ENCODE assay signal across 8 cellular contexts in genomic region chr12:113184900-113185179, GRCh38. TPM values are rescaled to one million over a fixed set of nuclear protein-coding genes. Genes with fewer than 3 reads are reported as not detected.
DNase-seq lines count a peak whose midpoint lies in the region; ATAC-seq, FAIRE-seq and TF ChIP-seq lines count a peak whose summit lies in the region.

No MANE protein-coding gene starts in this region.

- TF ChIP-seq RAD21 in HepG2 (CRISPR knock-in tag; IDR thresholded peaks at IDR 0.05): no peak

- H3K36me3 Mint-ChIP-seq in activated CD4-positive, alpha-beta T cell treated with anti-CD3 and anti-CD28 coated beads, Interleukin-2, amount 10 ng/mL, durations not matched to agents 7 days and 5 days (ENCODE audit: low read depth): peaks cover 29% of the 10 kb centered on the region

- 0% methylated on average over 3 of the region's 20 CpGs for WGBS in HepG2 (ENCODE audit: low lambda C conversion rate)

- TF ChIP-seq POLR2A in HepG2 (IDR thresholded peaks at IDR 0.05; ENCODE audit: insufficient read depth in 1 of 2, low read depth in 2 of 2, low read length in 2 of 2): peak in 1 of 2 experiments; percentile 51; a peak in 1 of 4 replicates

- TF ChIP-seq CTCF in HepG2 (CRISPR knock-in tag; IDR thresholded peaks at IDR 0.05): no peak

- peak overlapping the region; percentile 97 for H3K4me3 Mint-ChIP-seq in activated CD4-positive, alpha-beta T cell treated with anti-CD3 and anti-CD28 coated beads, Interleukin-2, amount 10 ng/mL, durations not matched to agents 7 days and 5 days

- TF ChIP-seq EP300 in HepG2 (IDR thresholded peaks at IDR 0.05; ENCODE audit: low read depth in 2 of 2, low read length in 2 of 2): no peak
- no peak for TF ChIP-seq EP300 in HepG2 (CRISPR knock-in tag; IDR thresholded peaks at IDR 0.05; ENCODE audit: borderline replicate concordance)

- intact Hi-C loops in HepG2 (cut with micrococcal nuclease; ENCODE audit: unreplicated experiment): loop anchor here (1.0 kb wide), 1 partner anchor 36 kb away; the partner anchor contains the start of gene TPCN1

- H3K27ac ChIP-seq in HepG2 (ENCODE audit: extremely low read length, insufficient read depth, low read length): peak overlapping the region; percentile 93

- no peaks in the 10 kb centered on the region for H3K9me3 Mint-ChIP-seq in activated CD4-positive, alpha-beta T cell treated with anti-CD3 and anti-CD28 coated beads, Interleukin-2, amount 10 ng/mL, durations not matched to agents 7 days and 5 days

- H3K9me3 ChIP-seq in HepG2 (ENCODE audit: low read length): no peaks in the 10 kb centered on the region

- DNase-seq in Ammon's horn (ENCODE audit: low spot score) (peak; percentile 91), NCI-H526 treated with DMSO at 0.1 percent for 48 hours (lab: John Stamatoyannopoulos, UW) (peak; percentile 55), dedifferentiated amniotic fluid mesenchymal stem cell (ENCODE audit: extremely low spot score) (peak; percentile 88), HepG2 (ENCODE audit: low spot score) (peak; percentile 84)
- DNase-seq in activated CD4-positive, alpha-beta T cell treated with anti-CD3 and anti-CD28 coated beads, Interleukin-2, amount 10 ng/mL, durations not matched to agents 7 days and 5 days: peak; percentile 91
- peak; percentile 78 to 81 for DNase-seq in stimulated activated CD4-positive, alpha-beta T cell treated with anti-CD3 and anti-CD28 coated beads, Interleukin-2, amount 100 ng/mL, for 48 hours

- H3K27me3 Mint-ChIP-seq in activated CD4-positive, alpha-beta T cell treated with anti-CD3 and anti-CD28 coated beads, Interleukin-2, amount 10 ng/mL, durations not matched to agents 7 days and 5 days: no peaks in the 10 kb centered on the region

- peak; percentile 63 for FAIRE-seq in HepG2 (lab: Jason Lieb, UNC)

- H3K9ac ChIP-seq in HepG2 (ENCODE audit: insufficient read depth, low read depth, low read length): peak overlapping the region; percentile 98

- ATAC-seq in GM19043 (IDR thresholded peaks at IDR 0.05; ENCODE audit: low read depth, unreplicated experiment) (peak; percentile 74), HG03378 (IDR thresholded peaks at IDR 0.05; ENCODE audit: unreplicated experiment) (peak; percentile 70), HepG2 (peak; percentile 88)

- peak overlapping the region; percentile 80 for H3K4me2 ChIP-seq in HepG2 (ENCODE audit: low read depth, low read length)

- no peaks in the 10 kb centered on the region; the same call in 1 of the 2 replicates for H4K20me1 ChIP-seq in HepG2 (ENCODE audit: insufficient read depth, low read length)

- H3K27ac Mint-ChIP-seq in activated CD4-positive, alpha-beta T cell treated with anti-CD3 and anti-CD28 coated beads, Interleukin-2, amount 10 ng/mL, durations not matched to agents 7 days and 5 days: peak overlapping the region; percentile 97

- peaks cover 34% of the 10 kb centered on the region for H3K4me1 ChIP-seq in HepG2 (ENCODE audit: insufficient read depth, low read length)

- peaks cover 50% of the 10 kb centered on the region for H3K79me2 ChIP-seq in HepG2 (ENCODE audit: insufficient read depth, low read length)

- CTCF ChIA-PET in activated CD4-positive, alpha-beta T cell treated with anti-CD3 and anti-CD28 coated beads, Interleukin-2, amount 10 ng/mL, durations not matched to agents 7 days and 5 days (lab: Charles Lee): interaction anchor here (0.6 to 3.0 kb wide), 4 partner anchors 10 to 124 kb away, joined by 3 to 16 read pairs (median 4); no protein-coding TSS in a partner anchor
- CTCF ChIA-PET in HepG2 (lab: Yijun Ruan, JAX; ENCODE audit: low intra/inter-chr PET ratio, low total read pairs): no interaction called here

- H2AFZ ChIP-seq in HepG2 (ENCODE audit: low read length): no peak overlapping the region

- H3K4me3 ChIP-seq in HepG2 (replicated peaks in 1 of 3; ENCODE audit: insufficient read depth in 1 of 3, low read depth in 2 of 3, low read length in 3 of 3): peak overlapping the region; percentile 70 to 96 (median 86)

- TSS peak; percentile 73 for BruUV-seq in HepG2 (replicated peaks; lab: Mats Ljungman, UMichigan)

- POLR2A ChIA-PET in activated CD4-positive, alpha-beta T cell treated with anti-CD3 and anti-CD28 coated beads, Interleukin-2, amount 10 ng/mL, durations not matched to agents 7 days and 5 days (lab: Charles Lee): no interaction called here
- POLR2A ChIA-PET in HepG2 (lab: Yijun Ruan, JAX): interaction anchor here (0.7 to 2.5 kb wide), 16 partner anchors 9 to 150 kb away, joined by 3 to 14 read pairs (median 5); partner anchors contain the start of genes CFAP73, SLC8B1 and TPCN1

- peaks cover 11 to 28% of the 10 kb centered on the region in 2 experiments; a peak in 4 of 5 replicates for H3K36me3 ChIP-seq in HepG2 (replicated peaks in 1 of 2; ENCODE audit: control insufficient read depth in 1 of 2, insufficient read depth in 2 of 2, low read length in 2 of 2)

- peaks cover 41% of the 10 kb centered on the region for H3K4me1 Mint-ChIP-seq in activated CD4-positive, alpha-beta T cell treated with anti-CD3 and anti-CD28 coated beads, Interleukin-2, amount 10 ng/mL, durations not matched to agents 7 days and 5 days

- in situ Hi-C loops in HepG2 (cut with HindIII; ENCODE audit: extremely low pct_ligation_motif_present, low pct_unique_long_range_greater_than_20kb): no loop called here

- H3K27me3 ChIP-seq in HepG2 (ENCODE audit: control insufficient read depth in 1 of 2, insufficient read depth in 2 of 2, low read length in 2 of 2): no peaks in the 10 kb centered on the region

RNA-seq across cellular contexts. Expression of gene DDX54, which starts 0.4 kb away (rescaled TPM):
- total RNA-seq in activated CD4-positive, alpha-beta T cell treated with anti-CD3 and anti-CD28 coated beads, Interleukin-2, amount 10 ng/mL, durations not matched to agents 7 days and 5 days: 10 to 100 TPM; 65.6 to 72.0 TPM
- 45.1 and 59.7 TPM in 2 replicates for total RNA-seq in HepG2 (2016; rRNA removed; fragmentation: Illumina TruSeq; extraction: Trizol)
- total RNA-seq in HepG2 (2016; cell fraction: cytosol; rRNA removed; fragmentation: Illumina TruSeq; extraction: Trizol; ENCODE audit: low read depth): 5.0 and 6.8 TPM in 2 replicates
- 44.2 and 60.5 TPM in 2 replicates for total RNA-seq in HepG2 (2016; cell fraction: insoluble cytoplasmic fraction; rRNA removed; fragmentation: Illumina TruSeq; extraction: Trizol)
- total RNA-seq in HepG2 (2016; cell fraction: membrane; rRNA removed; fragmentation: Illumina TruSeq; extraction: Trizol): 15.7 and 17.4 TPM in 2 replicates
- 30.5 and 38.6 TPM in 2 replicates for total RNA-seq in HepG2 (2016; cell fraction: nucleus; rRNA removed; fragmentation: Illumina TruSeq; extraction: Trizol)
- polyA plus RNA-seq in HepG2 (2011; rRNA removed): 51.3 and 61.1 TPM in 2 replicates
- polyA plus RNA-seq in HepG2 (2011; cell fraction: cytosol; rRNA removed): 33.9 and 54.0 TPM in 2 replicates
- polyA plus RNA-seq in HepG2 (2011; cell fraction: nucleus; rRNA removed): 56.0 and 66.1 TPM in 2 replicates
- 29.2 and 33.1 TPM in 2 replicates for polyA plus RNA-seq in HepG2 (2012)
- 4.2 and 4.5 TPM in 2 replicates for polyA plus RNA-seq in HepG2 (2016; cell fraction: cytosol; fragmentation: Illumina TruSeq; extraction: Trizol; ENCODE audit: low read depth)
- polyA plus RNA-seq in HepG2 (2016; cell fraction: insoluble cytoplasmic fraction; fragmentation: Illumina TruSeq; extraction: Trizol; ENCODE audit: low read depth): 61.6 and 69.4 TPM in 2 replicates
- 8.9 and 13.8 TPM in 2 replicates for polyA plus RNA-seq in HepG2 (2016; cell fraction: membrane; fragmentation: Illumina TruSeq; extraction: Trizol; ENCODE audit: low read depth)
- 93.7 and 96.2 TPM in 2 replicates for polyA plus RNA-seq in HepG2 (2016; cell fraction: nucleus; fragmentation: Illumina TruSeq; extraction: Trizol; ENCODE audit: insufficient read depth, low read depth)
- 67.7 and 93.0 TPM in 2 replicates for polyA minus RNA-seq in HepG2 (2011; rRNA and poly(A)+ RNA removed; ENCODE audit: low replicate concordance)
- polyA minus RNA-seq in HepG2 (2011; cell fraction: cytosol; rRNA and poly(A)+ RNA removed): 23.5 and 27.4 TPM in 2 replicates
- 26.4 and 35.3 TPM in 2 replicates for polyA minus RNA-seq in HepG2 (2011; cell fraction: nucleus; rRNA and poly(A)+ RNA removed)

RNA-seq across cellular contexts. Expression of gene RITA1, which starts 0.7 kb away (rescaled TPM):
- total RNA-seq in activated CD4-positive, alpha-beta T cell treated with anti-CD3 and anti-CD28 coated beads, Interleukin-2, amount 10 ng/mL, durations not matched to agents 7 days and 5 days: 10 to 100 TPM; 17.0 to 18.0 TPM
- total RNA-seq in HepG2 (2016; rRNA removed; fragmentation: Illumina TruSeq; extraction: Trizol): 28.1 and 28.9 TPM in 2 replicates
- 34.7 and 44.4 TPM in 2 replicates for total RNA-seq in HepG2 (2016; cell fraction: cytosol; rRNA removed; fragmentation: Illumina TruSeq; extraction: Trizol; ENCODE audit: low read depth)
- 25.7 and 31.1 TPM in 2 replicates for total RNA-seq in HepG2 (2016; cell fraction: insoluble cytoplasmic fraction; rRNA removed; fragmentation: Illumina TruSeq; extraction: Trizol)
- total RNA-seq in HepG2 (2016; cell fraction: membrane; rRNA removed; fragmentation: Illumina TruSeq; extraction: Trizol): 58.4 and 67.9 TPM in 2 replicates
- 16.2 and 17.8 TPM in 2 replicates for total RNA-seq in HepG2 (2016; cell fraction: nucleus; rRNA removed; fragmentation: Illumina TruSeq; extraction: Trizol)
- 12.4 and 14.3 TPM in 2 replicates for polyA plus RNA-seq in HepG2 (2011; rRNA removed)
- polyA plus RNA-seq in HepG2 (2011; cell fraction: cytosol; rRNA removed): 13.8 and 16.3 TPM in 2 replicates
- 8.9 and 10.1 TPM in 2 replicates for polyA plus RNA-seq in HepG2 (2011; cell fraction: nucleus; rRNA removed)
- 8.6 and 10.6 TPM in 2 replicates for polyA plus RNA-seq in HepG2 (2012)
- 48.9 and 64.2 TPM in 2 replicates for polyA plus RNA-seq in HepG2 (2016; cell fraction: cytosol; fragmentation: Illumina TruSeq; extraction: Trizol; ENCODE audit: low read depth)
- polyA plus RNA-seq in HepG2 (2016; cell fraction: insoluble cytoplasmic fraction; fragmentation: Illumina TruSeq; extraction: Trizol; ENCODE audit: low read depth): 35.7 and 37.7 TPM in 2 replicates
- 64.3 and 73.8 TPM in 2 replicates for polyA plus RNA-seq in HepG2 (2016; cell fraction: membrane; fragmentation: Illumina TruSeq; extraction: Trizol; ENCODE audit: low read depth)
- 21.0 and 24.3 TPM in 2 replicates for polyA plus RNA-seq in HepG2 (2016; cell fraction: nucleus; fragmentation: Illumina TruSeq; extraction: Trizol; ENCODE audit: insufficient read depth, low read depth)
- 12.2 and 25.5 TPM in 2 replicates for polyA minus RNA-seq in HepG2 (2011; rRNA and poly(A)+ RNA removed; ENCODE audit: low replicate concordance)
- 6.2 and 7.6 TPM in 2 replicates for polyA minus RNA-seq in HepG2 (2011; cell fraction: cytosol; rRNA and poly(A)+ RNA removed)
- 11.1 and 14.5 TPM in 2 replicates for polyA minus RNA-seq in HepG2 (2011; cell fraction: nucleus; rRNA and poly(A)+ RNA removed)

RNA-seq across cellular contexts. Expression of gene CFAP73, which starts 35.3 kb away (rescaled TPM):
- total RNA-seq in activated CD4-positive, alpha-beta T cell treated with anti-CD3 and anti-CD28 coated beads, Interleukin-2, amount 10 ng/mL, durations not matched to agents 7 days and 5 days: under 1 TPM; 0.37 to 0.42 TPM
- total RNA-seq in HepG2 (2016; rRNA removed; fragmentation: Illumina TruSeq; extraction: Trizol): not detected in 2 replicates
- total RNA-seq in HepG2 (2016; cell fraction: cytosol; rRNA removed; fragmentation: Illumina TruSeq; extraction: Trizol; ENCODE audit: low read depth): not detected in 2 replicates
- not detected in 2 replicates for total RNA-seq in HepG2 (2016; cell fraction: insoluble cytoplasmic fraction; rRNA removed; fragmentation: Illumina TruSeq; extraction: Trizol)
- not detected in 2 replicates for total RNA-seq in HepG2 (2016; cell fraction: membrane; rRNA removed; fragmentation: Illumina TruSeq; extraction: Trizol)
- total RNA-seq in HepG2 (2016; cell fraction: nucleus; rRNA removed; fragmentation: Illumina TruSeq; extraction: Trizol): not detected in 2 replicates
- polyA plus RNA-seq in HepG2 (2011; rRNA removed): not detected in 2 replicates
- polyA plus RNA-seq in HepG2 (2011; cell fraction: cytosol; rRNA removed): not detected in 2 replicates
- not detected in 2 replicates for polyA plus RNA-seq in HepG2 (2011; cell fraction: nucleus; rRNA removed)
- polyA plus RNA-seq in HepG2 (2012): not detected in 2 replicates
- not detected in 2 replicates for polyA plus RNA-seq in HepG2 (2016; cell fraction: cytosol; fragmentation: Illumina TruSeq; extraction: Trizol; ENCODE audit: low read depth)
- polyA plus RNA-seq in HepG2 (2016; cell fraction: insoluble cytoplasmic fraction; fragmentation: Illumina TruSeq; extraction: Trizol; ENCODE audit: low read depth): not detected in 2 replicates
- not detected in 2 replicates for polyA plus RNA-seq in HepG2 (2016; cell fraction: membrane; fragmentation: Illumina TruSeq; extraction: Trizol; ENCODE audit: low read depth)
- not detected in 2 replicates for polyA plus RNA-seq in HepG2 (2016; cell fraction: nucleus; fragmentation: Illumina TruSeq; extraction: Trizol; ENCODE audit: insufficient read depth, low read depth)
- polyA minus RNA-seq in HepG2 (2011; rRNA and poly(A)+ RNA removed; ENCODE audit: low replicate concordance): not detected in 2 replicates
- not detected in 2 replicates for polyA minus RNA-seq in HepG2 (2011; cell fraction: cytosol; rRNA and poly(A)+ RNA removed)
- polyA minus RNA-seq in HepG2 (2011; cell fraction: nucleus; rRNA and poly(A)+ RNA removed): not detected in 2 replicates

RNA-seq across cellular contexts. Expression of gene TPCN1, which starts 36.4 kb away (rescaled TPM):
- total RNA-seq in activated CD4-positive, alpha-beta T cell treated with anti-CD3 and anti-CD28 coated beads, Interleukin-2, amount 10 ng/mL, durations not matched to agents 7 days and 5 days: 10 to 100 TPM; 18.6 to 20.9 TPM
- total RNA-seq in HepG2 (2016; rRNA removed; fragmentation: Illumina TruSeq; extraction: Trizol): 3.8 and 8.0 TPM in 2 replicates
- total RNA-seq in HepG2 (2016; cell fraction: cytosol; rRNA removed; fragmentation: Illumina TruSeq; extraction: Trizol; ENCODE audit: low read depth): 4.4 and 4.6 TPM in 2 replicates
- 3.0 and 10.0 TPM in 2 replicates for total RNA-seq in HepG2 (2016; cell fraction: insoluble cytoplasmic fraction; rRNA removed; fragmentation: Illumina TruSeq; extraction: Trizol)
- 4.2 and 4.5 TPM in 2 replicates for total RNA-seq in HepG2 (2016; cell fraction: membrane; rRNA removed; fragmentation: Illumina TruSeq; extraction: Trizol)
- total RNA-seq in HepG2 (2016; cell fraction: nucleus; rRNA removed; fragmentation: Illumina TruSeq; extraction: Trizol): 12.3 and 15.7 TPM in 2 replicates
- polyA plus RNA-seq in HepG2 (2011; rRNA removed): 26.8 and 33.5 TPM in 2 replicates
- 10.3 and 10.4 TPM in 2 replicates for polyA plus RNA-seq in HepG2 (2011; cell fraction: cytosol; rRNA removed)
- 183 and 201 TPM in 2 replicates for polyA plus RNA-seq in HepG2 (2011; cell fraction: nucleus; rRNA removed)
- 18.0 and 21.8 TPM in 2 replicates for polyA plus RNA-seq in HepG2 (2012)
- polyA plus RNA-seq in HepG2 (2016; cell fraction: cytosol; fragmentation: Illumina TruSeq; extraction: Trizol; ENCODE audit: low read depth): 0.84 and 1.4 TPM in 2 replicates
- 3.5 and 4.1 TPM in 2 replicates for polyA plus RNA-seq in HepG2 (2016; cell fraction: insoluble cytoplasmic fraction; fragmentation: Illumina TruSeq; extraction: Trizol; ENCODE audit: low read depth)
- 2.5 and 2.8 TPM in 2 replicates for polyA plus RNA-seq in HepG2 (2016; cell fraction: membrane; fragmentation: Illumina TruSeq; extraction: Trizol; ENCODE audit: low read depth)
- 42.1 and 42.8 TPM in 2 replicates for polyA plus RNA-seq in HepG2 (2016; cell fraction: nucleus; fragmentation: Illumina TruSeq; extraction: Trizol; ENCODE audit: insufficient read depth, low read depth)
- 40.0 and 48.9 TPM in 2 replicates for polyA minus RNA-seq in HepG2 (2011; rRNA and poly(A)+ RNA removed; ENCODE audit: low replicate concordance)
- 7.3 and 9.8 TPM in 2 replicates for polyA minus RNA-seq in HepG2 (2011; cell fraction: cytosol; rRNA and poly(A)+ RNA removed)
- polyA minus RNA-seq in HepG2 (2011; cell fraction: nucleus; rRNA and poly(A)+ RNA removed): 45.8 and 47.1 TPM in 2 replicates

RNA-seq across cellular contexts. Expression of gene RASAL1, which starts 49.3 kb away (rescaled TPM):
- under 1 TPM; 0.20 to 0.40 TPM for total RNA-seq in activated CD4-positive, alpha-beta T cell treated with anti-CD3 and anti-CD28 coated beads, Interleukin-2, amount 10 ng/mL, durations not matched to agents 7 days and 5 days
- total RNA-seq in HepG2 (2016; rRNA removed; fragmentation: Illumina TruSeq; extraction: Trizol): not detected in 2 replicates
- 0.18 TPM in 1 of 2 replicates, not detected in the other for total RNA-seq in HepG2 (2016; cell fraction: cytosol; rRNA removed; fragmentation: Illumina TruSeq; extraction: Trizol; ENCODE audit: low read depth)
- not detected in 2 replicates for total RNA-seq in HepG2 (2016; cell fraction: insoluble cytoplasmic fraction; rRNA removed; fragmentation: Illumina TruSeq; extraction: Trizol)
- total RNA-seq in HepG2 (2016; cell fraction: membrane; rRNA removed; fragmentation: Illumina TruSeq; extraction: Trizol): not detected in 2 replicates
- total RNA-seq in HepG2 (2016; cell fraction: nucleus; rRNA removed; fragmentation: Illumina TruSeq; extraction: Trizol): not detected in 2 replicates
- polyA plus RNA-seq in HepG2 (2011; rRNA removed): not detected in 2 replicates
- polyA plus RNA-seq in HepG2 (2011; cell fraction: cytosol; rRNA removed): not detected in 2 replicates
- 0.07 and 0.31 TPM in 2 replicates for polyA plus RNA-seq in HepG2 (2011; cell fraction: nucleus; rRNA removed)
- not detected in 2 replicates for polyA plus RNA-seq in HepG2 (2012)
- polyA plus RNA-seq in HepG2 (2016; cell fraction: cytosol; fragmentation: Illumina TruSeq; extraction: Trizol; ENCODE audit: low read depth): 0.12 TPM in 1 of 2 replicates, not detected in the other
- not detected in 2 replicates for polyA plus RNA-seq in HepG2 (2016; cell fraction: insoluble cytoplasmic fraction; fragmentation: Illumina TruSeq; extraction: Trizol; ENCODE audit: low read depth)
- not detected in 2 replicates for polyA plus RNA-seq in HepG2 (2016; cell fraction: membrane; fragmentation: Illumina TruSeq; extraction: Trizol; ENCODE audit: low read depth)
- polyA plus RNA-seq in HepG2 (2016; cell fraction: nucleus; fragmentation: Illumina TruSeq; extraction: Trizol; ENCODE audit: insufficient read depth, low read depth): 0.72 TPM in 1 of 2 replicates, not detected in the other
- polyA minus RNA-seq in HepG2 (2011; rRNA and poly(A)+ RNA removed; ENCODE audit: low replicate concordance): 0.30 TPM in 1 of 2 replicates, not detected in the other
- not detected in 2 replicates for polyA minus RNA-seq in HepG2 (2011; cell fraction: cytosol; rRNA and poly(A)+ RNA removed)
- polyA minus RNA-seq in HepG2 (2011; cell fraction: nucleus; rRNA and poly(A)+ RNA removed): not detected in 2 replicates

Comparison
In these comparisons a context has a peak if more than half of its experiments do, and no peak if none do; other contexts are left out.
1. Peak in every context shown above with its lines: DNase-seq, ATAC-seq, H3K4me3 ChIP-seq and H3K27ac ChIP-seq.